ENCODE assay signal across 12 cellular contexts in genomic region chr1:156675271-156675708, GRCh38. TPM values are rescaled to one million over a fixed set of nuclear protein-coding genes. Genes with fewer than 3 reads are reported as not detected.
DNase-seq lines count a peak whose midpoint lies in the region; ATAC-seq and TF ChIP-seq lines count a peak whose summit lies in the region.
"Had no signal": no experiment of that assay in that cellular context is flagged by ENCODE, and none has a peak within 500 bp of the region (broad histone marks: within the 10 kb centered on the region; RNA-seq: fewer than 3 reads in every experiment).

No MANE protein-coding gene starts in this region.

- 47 to 77% (median 61%) methylated on average over 2 to 8 of the region's 8 CpGs for WGBS in stomach, 5 donors

- H3K4me1 ChIP-seq in HEK293 (ENCODE audit: control insufficient read depth, insufficient read depth, low read length) (no peaks in the 10 kb centered on the region), stomach (peaks cover 14 to 51% (median 39%) of the 10 kb centered on the region in 4 donors)

- peak overlapping the region in 1 of 2 donors; percentile 36 for H3K4me3 Mint-ChIP-seq in stimulated activated naive B cell treated with anti-CD40 and anti-IgM and Interleukin-4, amounts not matched to agents 10 μg/mL and 1 μg/mL and 100 μg/mL, for 72 hours
- H3K4me3 Mint-ChIP-seq in activated T-cell treated with anti-CD3 and anti-CD28 coated beads, Interleukin-2, amount 50 U/mL, for 4 hours: no peak overlapping the region

- POLR2A ChIA-PET in HEK293 (lab: Yijun Ruan, JAX): interaction anchor here (1.2 kb wide), 1 partner anchor 11 kb away, joined by 3 read pairs; no protein-coding TSS in a partner anchor

- no peak overlapping the region for H3K27ac ChIP-seq in HEK293 (ENCODE audit: extremely low read depth, low read depth, low read length)
- peak overlapping the region; percentile 54 for H3K27ac ChIP-seq in cingulate gyrus (ENCODE audit: low read depth, low read length)
- H3K27ac ChIP-seq in stomach: peak overlapping the region in 4 of 5 donors; percentile 39 to 79 (median 67)
- H3K27ac ChIP-seq: SK-N-MC had no signal

- H3K9me3 ChIP-seq in HEK293 (ENCODE audit: control insufficient read depth, insufficient read depth, low read depth, low read length) (no peaks in the 10 kb centered on the region), stomach (no peaks in the 10 kb centered on the region)

- TF ChIP-seq EP300 in stomach (IDR thresholded peaks at IDR 0.05): no peak

- intact Hi-C loops in stomach (cut with DNase I; ENCODE audit: low total_unique reads): no loop called here

- TF ChIP-seq CTCF in HEK293 (tag by site-specific recombination; IDR thresholded peaks at IDR 0.05) (no peak), kidney epithelial cell (IDR thresholded peaks at IDR 0.05; ENCODE audit: insufficient read depth, low read length, poor library complexity, severe bottlenecking) (no peak), stomach (IDR thresholded peaks at IDR 0.05) (no peak)

- H3K4me1 Mint-ChIP-seq in stimulated activated naive B cell treated with anti-CD40 and anti-IgM and Interleukin-4, amounts not matched to agents 10 μg/mL and 1 μg/mL and 100 μg/mL, for 72 hours: peaks cover 14 to 16% of the 10 kb centered on the region in 2 donors
- H3K4me1 Mint-ChIP-seq in activated T-cell treated with anti-CD3 and anti-CD28 coated beads, Interleukin-2, amount 50 U/mL, for 4 hours (ENCODE audit: low read depth): peaks cover 11% of the 10 kb centered on the region

- DNase-seq in kidney epithelial cell (ENCODE audit: low read depth): no peak
- DNase-seq in stomach: no peak
- DNase-seq in stimulated activated naive B cell treated with anti-CD40 and anti-IgM and Interleukin-4, amounts not matched to agents 10 μg/mL and 1 μg/mL and 100 μg/mL, for 72 hours: no peak
- DNase-seq in NCI-H1694 (lab: John Stamatoyannopoulos, UW): no peak
- DNase-seq in activated T-cell treated with anti-CD3 and anti-CD28 coated beads, Interleukin-2, amount 50 U/mL, for 4 hours: no peak
- DNase-seq: DMS79, NCI-H2081 treated with DMSO at 0.1 percent for 48 hours, small intestine had no signal

- H3K36me3 ChIP-seq in HEK293 (ENCODE audit: control insufficient read depth in 2 of 2, insufficient read depth in 1 of 2, low read length in 2 of 2): peaks cover 0 to 16% of the 10 kb centered on the region in 2 experiments; a peak in 1 of 3 replicates
- H3K36me3 ChIP-seq in kidney epithelial cell (ENCODE audit: control insufficient read depth, insufficient read depth, low read length): peaks cover 2% of the 10 kb centered on the region
- H3K36me3 ChIP-seq in stomach: no peaks in the 10 kb centered on the region

- H3K4me3 ChIP-seq in HEK293 (ENCODE audit: low read depth, low read length) (no peak overlapping the region), kidney epithelial cell (ENCODE audit: low read depth, low read length) (peak overlapping the region; percentile 45), stomach (peak overlapping the region; percentile 40 to 49 (median 46))
- H3K4me3 ChIP-seq: SK-N-MC had no signal

- H3K27ac Mint-ChIP-seq in stimulated activated naive B cell treated with anti-CD40 and anti-IgM and Interleukin-4, amounts not matched to agents 10 μg/mL and 1 μg/mL and 100 μg/mL, for 72 hours: no peak overlapping the region

- H3K36me3 Mint-ChIP-seq in stimulated activated naive B cell treated with anti-CD40 and anti-IgM and Interleukin-4, amounts not matched to agents 10 μg/mL and 1 μg/mL and 100 μg/mL, for 72 hours: no peaks in the 10 kb centered on the region
- no peaks in the 10 kb centered on the region for H3K36me3 Mint-ChIP-seq in activated T-cell treated with anti-CD3 and anti-CD28 coated beads, Interleukin-2, amount 50 U/mL, for 4 hours (ENCODE audit: insufficient read depth)

- H3K9me3 Mint-ChIP-seq in stimulated activated naive B cell treated with anti-CD40 and anti-IgM and Interleukin-4, amounts not matched to agents 10 μg/mL and 1 μg/mL and 100 μg/mL, for 72 hours: no peaks in the 10 kb centered on the region
- H3K9me3 Mint-ChIP-seq in activated T-cell treated with anti-CD3 and anti-CD28 coated beads, Interleukin-2, amount 50 U/mL, for 4 hours: no peaks in the 10 kb centered on the region

- ATAC-seq in stimulated activated naive B cell treated with anti-CD40 and anti-IgM and Interleukin-4, amounts not matched to agents 10 μg/mL and 1 μg/mL and 100 μg/mL, for 72 hours (replicated peaks): no peak
- ATAC-seq in activated T-cell treated with anti-CD3 and anti-CD28 coated beads, Interleukin-2, amount 50 U/mL, for 4 hours: no peak
- no peak for ATAC-seq in GM19023 (IDR thresholded peaks at IDR 0.05; ENCODE audit: unreplicated experiment)

- H3K27me3 ChIP-seq in kidney epithelial cell (ENCODE audit: control insufficient read depth, insufficient read depth, low read length) (peaks cover 6% of the 10 kb centered on the region), stomach (peaks cover 7 to 86% (median 48%) of the 10 kb centered on the region in 3 donors)

- CTCF ChIA-PET in HEK293 (lab: Yijun Ruan, JAX): interaction anchor here (0.6 to 21.1 kb wide), 8 partner anchors 14 to 61 kb away, joined by 3 to 564 read pairs (median 104); partner anchors contain the start of genes HAPLN2, ISG20L2 and METTL25B

- TF ChIP-seq POLR2A in stomach (IDR thresholded peaks at IDR 0.05): no peak

- peaks cover 68 to 88% of the 10 kb centered on the region in 2 donors for H3K27me3 Mint-ChIP-seq in stimulated activated naive B cell treated with anti-CD40 and anti-IgM and Interleukin-4, amounts not matched to agents 10 μg/mL and 1 μg/mL and 100 μg/mL, for 72 hours
- H3K27me3 Mint-ChIP-seq in activated T-cell treated with anti-CD3 and anti-CD28 coated beads, Interleukin-2, amount 50 U/mL, for 4 hours (ENCODE audit: low read depth): peaks cover 66% of the 10 kb centered on the region

TF ChIP-seq in HEK293, 187 proteins besides CTCF, POLR2A, EP300 and RAD21 (continues in another document):
- no peak for TF ChIP-seq ZNF132 (tag by site-specific recombination; IDR thresholded peaks at IDR 0.05; ENCODE audit: borderline replicate concordance)
- no peak for TF ChIP-seq HOXD13 (CRISPR knock-in tag; IDR thresholded peaks at IDR 0.05; ENCODE audit: borderline replicate concordance)
- no peak for TF ChIP-seq ZNF76 (tag by site-specific recombination; IDR thresholded peaks at IDR 0.05; ENCODE audit: borderline replicate concordance, low read depth)
- TF ChIP-seq ZNF621 (tag by site-specific recombination; IDR thresholded peaks at IDR 0.05): no peak
- TF ChIP-seq ZNF549 (tag by site-specific recombination; IDR thresholded peaks at IDR 0.05): no peak
- TF ChIP-seq KLF9 (tag by site-specific recombination; IDR thresholded peaks at IDR 0.05; ENCODE audit: low read depth): no peak
- TF ChIP-seq ZNF426 (tag by site-specific recombination; IDR thresholded peaks at IDR 0.05): no peak
- TF ChIP-seq PRDM10 (tag by site-specific recombination; IDR thresholded peaks at IDR 0.05): 0 out of 2 replicates have a peak, but pooled peaks have one; percentile 49
- no peak for TF ChIP-seq ZNF10 (tag by site-specific recombination; IDR thresholded peaks at IDR 0.05)

RNA-seq across cellular contexts. Expression of gene NES, which starts 1.9 kb away (rescaled TPM):
- total RNA-seq in kidney epithelial cell: 66.3 and 76.8 TPM in 2 replicates
- total RNA-seq in stomach: 10 to 100 TPM in 2 of 5 donors, 1 to 10 TPM in 3; 3.2 to 22.3 (median 8.9) TPM
- 1 to 10 TPM; 1.7 to 9.0 (median 3.2) TPM for polyA plus RNA-seq in stomach
- total RNA-seq in activated T-cell treated with anti-CD3 and anti-CD28 coated beads, Interleukin-2, amount 50 U/mL, for 4 hours: under 1 TPM; 0.05 to 0.13 (median 0.05) TPM

RNA-seq across cellular contexts. Expression of gene CRABP2, which starts 30.1 kb away (rescaled TPM):
- total RNA-seq in kidney epithelial cell: 24.5 and 29.5 TPM in 2 replicates
- 1 to 10 TPM in 1 of 5 donors, under 1 TPM in 1, not detected in 3; 0.72 to 2.0 TPM for total RNA-seq in stomach
- 100 to 1,000 TPM in 1 of 3 donors, 1 to 10 TPM in 2; 6.9 to 207 (median 7.5) TPM for polyA plus RNA-seq in stomach
- total RNA-seq in activated T-cell treated with anti-CD3 and anti-CD28 coated beads, Interleukin-2, amount 50 U/mL, for 4 hours: 1 to 10 TPM; 1.8 to 2.5 (median 2.4) TPM

RNA-seq across cellular contexts. Expression of gene BCAN, which starts 33.4 kb away (rescaled TPM):
- total RNA-seq in kidney epithelial cell: 0.14 and 0.17 TPM in 2 replicates
- 10 to 100 TPM in 1 of 5 donors, 1 to 10 TPM in 1, not detected in 3; 5.7 to 39.7 TPM for total RNA-seq in stomach
- polyA plus RNA-seq in stomach: under 1 TPM in 1 of 3 donors, not detected in 2; 0.05 TPM
- not detected for total RNA-seq in activated T-cell treated with anti-CD3 and anti-CD28 coated beads, Interleukin-2, amount 50 U/mL, for 4 hours

RNA-seq across cellular contexts. Expression of gene METTL25B, which starts 53.0 kb away (rescaled TPM):
- total RNA-seq in kidney epithelial cell (13.0 and 13.6 TPM in 2 replicates), stomach (10 to 100 TPM; 15.2 to 90.2 (median 72.4) TPM)
- polyA plus RNA-seq in stomach: 10 to 100 TPM; 31.0 to 50.2 (median 43.5) TPM
- total RNA-seq in activated T-cell treated with anti-CD3 and anti-CD28 coated beads, Interleukin-2, amount 50 U/mL, for 4 hours: 10 to 100 TPM; 16.6 to 18.9 (median 18.5) TPM

RNA-seq across cellular contexts. Expression of gene ISG20L2, which starts 53.3 kb away (rescaled TPM):
- total RNA-seq in kidney epithelial cell (17.7 and 25.1 TPM in 2 replicates), stomach (10 to 100 TPM in 3 of 5 donors, 1 to 10 TPM in 2; 4.5 to 65.5 (median 24.3) TPM)
- polyA plus RNA-seq in stomach: 10 to 100 TPM in 2 of 3 donors, 1 to 10 TPM in 1; 7.5 to 12.3 (median 11.0) TPM
- 10 to 100 TPM; 62.4 to 65.9 (median 63.8) TPM for total RNA-seq in activated T-cell treated with anti-CD3 and anti-CD28 coated beads, Interleukin-2, amount 50 U/mL, for 4 hours
